ENCODE assay signal across 8 cellular contexts in genomic region chr17:63552211-63552610, GRCh38. TPM values are rescaled to one million over a fixed set of nuclear protein-coding genes. Genes with fewer than 3 reads are reported as not detected.
DNase-seq lines count a peak whose midpoint lies in the region; ATAC-seq, FAIRE-seq and TF ChIP-seq lines count a peak whose summit lies in the region.

No MANE protein-coding gene starts in this region.

- no peak for TF ChIP-seq POLR2A in transverse colon (IDR thresholded peaks at IDR 0.05)

- H3K27me3 ChIP-seq in keratinocyte (ENCODE audit: control insufficient read depth, extremely low read depth, insufficient read depth, low read length) (no peaks in the 10 kb centered on the region), transverse colon (no peaks in the 10 kb centered on the region)

- H3K9ac ChIP-seq in keratinocyte (ENCODE audit: control insufficient read depth, extremely low read depth, insufficient read depth, low read length) = peak overlapping the region; percentile 24

- H3K4me3 ChIP-seq in keratinocyte (ENCODE audit: control insufficient read depth in 2 of 3, extremely low read depth in 1 of 3, insufficient read depth in 2 of 3, low read depth in 1 of 3, low read length in 3 of 3) (peak overlapping the region; percentile 45 to 97 (median 61)), transverse colon (peak overlapping the region in 3 of 4 donors; percentile 75 to 99 (median 94))

- peak overlapping the region; percentile 86 for H3K4me2 ChIP-seq in keratinocyte (ENCODE audit: control insufficient read depth, extremely low read depth, insufficient read depth, low read depth, low read length)

- no peak for TF ChIP-seq CTCF in keratinocyte (optimal IDR thresholded peaks at IDR 0.05 in 1 of 3, IDR thresholded peaks at IDR 0.05 in 1 of 3, conservative IDR thresholded peaks at IDR 0.05 in 1 of 3; ENCODE audit: extremely low read depth in 1 of 3, insufficient read depth in 2 of 3, low read length in 3 of 3)
- TF ChIP-seq CTCF in transverse colon (IDR thresholded peaks at IDR 0.05) = no peak

- dilution Hi-C loops in keratinocyte (cut with MboI; ENCODE audit: extremely low pct_ligation_motif_present, low sequenced_read_pairs) = no loop called here

- H2AFZ ChIP-seq in keratinocyte (ENCODE audit: control insufficient read depth, low read length) = no peak overlapping the region

- ATAC-seq in sciatic nerve (no peak), GM21786 (IDR thresholded peaks at IDR 0.05; ENCODE audit: unreplicated experiment) (no peak)

- intact Hi-C loops in activated T-helper 2 cell treated with anti-CD3 and anti-CD28 coated beads, Interferon-gamma antibody, Interleukin-2, Interleukin-4, amounts not matched to agents 10 μg/mL and 5 μg/mL and 100 μg/mL, durations not matched to agents 14 hours and 24 hours and 36 hours (cut with micrococcal nuclease) = no loop called here
- intact Hi-C loops in transverse colon (cut with DNase I; ENCODE audit: low total_unique reads) (no loop called here), sciatic nerve (cut with DNase I) (no loop called here)

- peaks cover 6% of the 10 kb centered on the region for H3K36me3 Mint-ChIP-seq in activated naive CD4-positive, alpha-beta T cell treated with anti-CD3 and anti-CD28 coated beads, Interleukin-2, amount 50 U/mL, for 24 hours
- H3K36me3 Mint-ChIP-seq in activated T-helper 2 cell treated with anti-CD3 and anti-CD28 coated beads, Interferon-gamma antibody, Interleukin-2, Interleukin-4, amounts not matched to agents 10 μg/mL and 5 μg/mL and 100 μg/mL, durations not matched to agents 14 hours and 24 hours and 36 hours (ENCODE audit: low read depth) = peaks cover 52% of the 10 kb centered on the region

- in situ Hi-C loops in transverse colon (cut with MboI; ENCODE audit: low pct_ligation_motif_present in 1 of 4, low pct_unique_long_range_greater_than_20kb in 1 of 4, low sequenced_read_pairs in 3 of 4) = loop anchor here in 1 of 4 donors (10.0 kb wide), 1 partner anchor 63 kb away; no protein-coding TSS in a partner anchor

- H3K27ac Mint-ChIP-seq in activated naive CD4-positive, alpha-beta T cell treated with anti-CD3 and anti-CD28 coated beads, Interleukin-2, amount 50 U/mL, for 24 hours = no peak overlapping the region
- H3K27ac Mint-ChIP-seq in activated T-helper 2 cell treated with anti-CD3 and anti-CD28 coated beads, Interferon-gamma antibody, Interleukin-2, Interleukin-4, amounts not matched to agents 10 μg/mL and 5 μg/mL and 100 μg/mL, durations not matched to agents 14 hours and 24 hours and 36 hours = no peak overlapping the region

- H3K79me2 ChIP-seq in keratinocyte (ENCODE audit: control insufficient read depth, insufficient read depth, low read length) = peaks cover 66% of the 10 kb centered on the region

- peaks cover 13% of the 10 kb centered on the region for H3K4me1 ChIP-seq in keratinocyte (ENCODE audit: control insufficient read depth, extremely low read depth, insufficient read depth, low read length)
- H3K4me1 ChIP-seq in transverse colon = peaks cover 15 to 42% (median 22%) of the 10 kb centered on the region in 4 donors

- H3K9me3 ChIP-seq in keratinocyte (ENCODE audit: control insufficient read depth, low read depth, low read length) = no peaks in the 10 kb centered on the region
- H3K9me3 ChIP-seq in transverse colon = no peaks in the 10 kb centered on the region

- H3K4me1 Mint-ChIP-seq in activated naive CD4-positive, alpha-beta T cell treated with anti-CD3 and anti-CD28 coated beads, Interleukin-2, amount 50 U/mL, for 24 hours = peaks cover 56% of the 10 kb centered on the region
- H3K4me1 Mint-ChIP-seq in activated T-helper 2 cell treated with anti-CD3 and anti-CD28 coated beads, Interferon-gamma antibody, Interleukin-2, Interleukin-4, amounts not matched to agents 10 μg/mL and 5 μg/mL and 100 μg/mL, durations not matched to agents 14 hours and 24 hours and 36 hours (ENCODE audit: low read depth) = peaks cover 43% of the 10 kb centered on the region

- H3K27ac ChIP-seq in keratinocyte (ENCODE audit: control insufficient read depth, insufficient read depth, low read length) (no peak overlapping the region), transverse colon (peak overlapping the region in 3 of 4 donors; percentile 95 to 96 (median 95))

- no peak for TF ChIP-seq EP300 in transverse colon (IDR thresholded peaks at IDR 0.05; ENCODE audit: low read depth)

- no peaks in the 10 kb centered on the region for H3K9me3 Mint-ChIP-seq in activated naive CD4-positive, alpha-beta T cell treated with anti-CD3 and anti-CD28 coated beads, Interleukin-2, amount 50 U/mL, for 24 hours
- H3K9me3 Mint-ChIP-seq in activated T-helper 2 cell treated with anti-CD3 and anti-CD28 coated beads, Interferon-gamma antibody, Interleukin-2, Interleukin-4, amounts not matched to agents 10 μg/mL and 5 μg/mL and 100 μg/mL, durations not matched to agents 14 hours and 24 hours and 36 hours = peaks cover 3% of the 10 kb centered on the region

- FAIRE-seq in keratinocyte (lab: Jason Lieb, UNC) = no peak

- WGBS in transverse colon (ENCODE audit: low coverage in 1 of 2), 2 donors = 30 to 35% methylated on average over 6 of the region's 6 CpGs

- DNase-seq in activated naive CD4-positive, alpha-beta T cell (lab: John Stamatoyannopoulos, UW) = no peak
- DNase-seq in activated T-helper 2 cell treated with anti-CD3 and anti-CD28 coated beads, Interferon-gamma antibody, Interleukin-2, Interleukin-4, amounts not matched to agents 10 μg/mL and 5 μg/mL and 100 μg/mL, durations not matched to agents 14 hours and 24 hours and 36 hours (ENCODE audit: low spot score) = no peak
- DNase-seq in keratinocyte (ENCODE audit: low read depth, low spot score) (no peak), transverse colon (no peak), sciatic nerve (ENCODE audit: low spot score) (no peak), foreskin melanocyte (no peak)

- no peaks in the 10 kb centered on the region for H3K9me1 ChIP-seq in keratinocyte (ENCODE audit: control insufficient read depth, extremely low read depth, insufficient read depth, low read length)

- H3K27me3 Mint-ChIP-seq in activated naive CD4-positive, alpha-beta T cell treated with anti-CD3 and anti-CD28 coated beads, Interleukin-2, amount 50 U/mL, for 24 hours = no peaks in the 10 kb centered on the region
- H3K27me3 Mint-ChIP-seq in activated T-helper 2 cell treated with anti-CD3 and anti-CD28 coated beads, Interferon-gamma antibody, Interleukin-2, Interleukin-4, amounts not matched to agents 10 μg/mL and 5 μg/mL and 100 μg/mL, durations not matched to agents 14 hours and 24 hours and 36 hours (ENCODE audit: low read depth) = no peaks in the 10 kb centered on the region

- no peaks in the 10 kb centered on the region for H4K20me1 ChIP-seq in keratinocyte (ENCODE audit: control insufficient read depth, extremely low read depth, insufficient read depth, low read length)

- H3K36me3 ChIP-seq in keratinocyte (ENCODE audit: control insufficient read depth in 2 of 2, extremely low read depth in 1 of 2, insufficient read depth in 2 of 2, low read length in 2 of 2) (peaks cover 0 to 3% of the 10 kb centered on the region in 2 experiments), transverse colon (no peaks in the 10 kb centered on the region)

- peak overlapping the region; percentile 95 for H3K4me3 Mint-ChIP-seq in activated naive CD4-positive, alpha-beta T cell treated with anti-CD3 and anti-CD28 coated beads, Interleukin-2, amount 50 U/mL, for 24 hours
- peak overlapping the region; percentile 93 for H3K4me3 Mint-ChIP-seq in activated T-helper 2 cell treated with anti-CD3 and anti-CD28 coated beads, Interferon-gamma antibody, Interleukin-2, Interleukin-4, amounts not matched to agents 10 μg/mL and 5 μg/mL and 100 μg/mL, durations not matched to agents 14 hours and 24 hours and 36 hours (ENCODE audit: low read depth)

RNA-seq across cellular contexts. Expression of gene DCAF7, which starts 1.9 kb away (rescaled TPM):
- 118 and 119 TPM in 2 replicates for total RNA-seq in activated T-helper 2 cell treated with anti-CD3 and anti-CD28 coated beads, Interferon-gamma antibody, Interleukin-2, Interleukin-4, amounts not matched to agents 10 μg/mL and 5 μg/mL and 100 μg/mL, durations not matched to agents 14 hours and 24 hours and 36 hours
- 20.6 to 51.1 TPM (median 32.6 TPM) in 3 replicates for polyA plus RNA-seq in keratinocyte
- polyA plus RNA-seq in keratinocyte (2011; ENCODE audit: low read depth) = 14.3 TPM
- polyA plus RNA-seq in keratinocyte (2011; cell fraction: cytosol; rRNA removed) = 31.7 and 32.4 TPM in 2 replicates
- polyA plus RNA-seq in keratinocyte (2011; cell fraction: nucleus; rRNA removed) = 55.9 and 57.4 TPM in 2 replicates
- polyA plus RNA-seq in keratinocyte (2012; ENCODE audit: low replicate concordance) = 24.0 and 40.7 TPM in 2 replicates
- polyA minus RNA-seq in keratinocyte = 53.8 to 168 TPM (median 65.0 TPM) in 3 replicates
- 23.0 TPM for polyA minus RNA-seq in keratinocyte (2011; cell fraction: cytosol; rRNA and poly(A)+ RNA removed)
- polyA minus RNA-seq in keratinocyte (2011; cell fraction: nucleus; rRNA and poly(A)+ RNA removed) = 24.1 and 44.1 TPM in 2 replicates
- total RNA-seq in transverse colon = 10 to 100 TPM; 29.2 to 42.9 (median 41.9) TPM
- 60.6 TPM for total RNA-seq in sciatic nerve

RNA-seq across cellular contexts. Expression of gene KCNH6, which starts 29.1 kb away (rescaled TPM):
- total RNA-seq in activated T-helper 2 cell treated with anti-CD3 and anti-CD28 coated beads, Interferon-gamma antibody, Interleukin-2, Interleukin-4, amounts not matched to agents 10 μg/mL and 5 μg/mL and 100 μg/mL, durations not matched to agents 14 hours and 24 hours and 36 hours = not detected in 2 replicates
- not detected in 3 replicates for polyA plus RNA-seq in keratinocyte
- not detected for polyA plus RNA-seq in keratinocyte (2011; ENCODE audit: low read depth)
- not detected in 2 replicates for polyA plus RNA-seq in keratinocyte (2011; cell fraction: cytosol; rRNA removed)
- polyA plus RNA-seq in keratinocyte (2011; cell fraction: nucleus; rRNA removed) = not detected in 2 replicates
- polyA plus RNA-seq in keratinocyte (2012; ENCODE audit: low replicate concordance) = not detected in 2 replicates
- not detected in 3 replicates for polyA minus RNA-seq in keratinocyte
- not detected for polyA minus RNA-seq in keratinocyte (2011; cell fraction: cytosol; rRNA and poly(A)+ RNA removed)
- not detected in 2 replicates for polyA minus RNA-seq in keratinocyte (2011; cell fraction: nucleus; rRNA and poly(A)+ RNA removed)
- total RNA-seq in transverse colon (under 1 TPM in 2 of 4 donors, not detected in 2; 0.48 to 0.96 TPM), sciatic nerve (not detected)

RNA-seq across cellular contexts. Expression of gene TACO1, which starts 48.5 kb away (rescaled TPM):
- 20.4 and 22.4 TPM in 2 replicates for total RNA-seq in activated T-helper 2 cell treated with anti-CD3 and anti-CD28 coated beads, Interferon-gamma antibody, Interleukin-2, Interleukin-4, amounts not matched to agents 10 μg/mL and 5 μg/mL and 100 μg/mL, durations not matched to agents 14 hours and 24 hours and 36 hours
- 17.8 to 27.2 TPM (median 23.5 TPM) in 3 replicates for polyA plus RNA-seq in keratinocyte
- 29.3 TPM for polyA plus RNA-seq in keratinocyte (2011; ENCODE audit: low read depth)
- 20.4 and 28.5 TPM in 2 replicates for polyA plus RNA-seq in keratinocyte (2011; cell fraction: cytosol; rRNA removed)
- 16.4 and 17.8 TPM in 2 replicates for polyA plus RNA-seq in keratinocyte (2011; cell fraction: nucleus; rRNA removed)
- 17.4 and 22.4 TPM in 2 replicates for polyA plus RNA-seq in keratinocyte (2012; ENCODE audit: low replicate concordance)
- 10.9 to 13.9 TPM (median 12.1 TPM) in 3 replicates for polyA minus RNA-seq in keratinocyte
- polyA minus RNA-seq in keratinocyte (2011; cell fraction: cytosol; rRNA and poly(A)+ RNA removed) = 15.2 TPM
- 5.0 and 9.3 TPM in 2 replicates for polyA minus RNA-seq in keratinocyte (2011; cell fraction: nucleus; rRNA and poly(A)+ RNA removed)
- total RNA-seq in transverse colon (10 to 100 TPM in 3 of 4 donors, 1 to 10 TPM in 1; 4.6 to 79.7 (median 28.3) TPM), sciatic nerve (12.2 TPM)
